ENCODE assay signal across 8 cellular contexts in genomic region chr16:23678430-23679273, GRCh38. TPM values are rescaled to one million over a fixed set of nuclear protein-coding genes. Genes with fewer than 3 reads are reported as not detected.
DNase-seq lines count a peak whose midpoint lies in the region; ATAC-seq and TF ChIP-seq lines count a peak whose summit lies in the region.

Gene PLK1 (plus strand): TSS chr16:23678889. CDS start chr16:23678933, 44 bp downstream.

- peak; percentile 38 for TF ChIP-seq CTCF in GM12872 (IDR thresholded peaks at IDR 0.05; ENCODE audit: insufficient read depth, low read depth, low read length)

- H3K9me3 ChIP-seq in T-helper 17 cell (ENCODE audit: control insufficient read depth, low read length, poor library complexity, severe bottlenecking) (no peaks in the 10 kb centered on the region), right cardiac atrium (ENCODE audit: control insufficient read depth, low read length) (no peaks in the 10 kb centered on the region)

- H3K4me1 Mint-ChIP-seq in T-helper 17 cell, result peaks cover 18% of the 10 kb centered on the region

- no peaks in the 10 kb centered on the region for H3K36me3 Mint-ChIP-seq in T-helper 17 cell (ENCODE audit: low read depth)

- peak within 1 kb of the TSS; percentile 87 for H3K4me3 Mint-ChIP-seq in T-helper 17 cell

- intact Hi-C loops in right cardiac atrium (cut with DNase I), result no loop called here

- peak within 1 kb of the TSS; percentile 73 for H3K4me3 ChIP-seq in right cardiac atrium (ENCODE audit: low read length)

- H3K27me3 ChIP-seq in right cardiac atrium (ENCODE audit: control insufficient read depth, insufficient read depth), result no peaks in the 10 kb centered on the region

- H3K27me3 Mint-ChIP-seq in T-helper 17 cell, result no peaks in the 10 kb centered on the region

- ATAC-seq in HG02759 (IDR thresholded peaks at IDR 0.05; ENCODE audit: unreplicated experiment) (peak; percentile 91), T-helper 17 cell (peak; percentile 98), right cardiac atrium (peak; percentile 94 to 95), GM21528 (IDR thresholded peaks at IDR 0.05; ENCODE audit: low FRiP score, unreplicated experiment) (no peak)

- WGBS in right cardiac atrium, result under 1% methylated on average over 75 of the region's 75 CpGs

- peaks cover 2% of the 10 kb centered on the region for H3K4me1 ChIP-seq in right cardiac atrium (ENCODE audit: control insufficient read depth, insufficient read depth, low read length)

- peak within 1 kb of the TSS; percentile 43 for H3K27ac Mint-ChIP-seq in T-helper 17 cell

- no peak within 1 kb of the TSS for H3K27ac ChIP-seq in right cardiac atrium (ENCODE audit: low read length)

- DNase-seq in NCI-H1436 (lab: John Stamatoyannopoulos, UW) (peak; percentile 82), T-helper 17 cell (peak; percentile 56 to 61 (median 58)), amygdala (lab: John Stamatoyannopoulos, UW) (peak in 54 of 56 donors; percentile 9 to 79 (median 48)), right cardiac atrium (peak; percentile 73 to 91 (median 88)), renal cortical epithelial cell (ENCODE audit: low read depth) (peak; percentile 67)

RNA-seq across cellular contexts. Expression of gene PLK1, which starts in this region (rescaled TPM):
- total RNA-seq in T-helper 17 cell (1 to 10 TPM in 1 of 2 donors, under 1 TPM in 1; 0.60 to 1.7 TPM), right cardiac atrium (1 to 10 TPM in 3 of 4 donors, under 1 TPM in 1; 0.91 to 2.2 (median 2.1) TPM), renal cortical epithelial cell (0.99 and 8.0 TPM in 2 replicates)
- polyA plus RNA-seq in right cardiac atrium, result 0.45 TPM
